27 cellular contexts compared by ENCODE assay signal in the genomic region with DNA sequence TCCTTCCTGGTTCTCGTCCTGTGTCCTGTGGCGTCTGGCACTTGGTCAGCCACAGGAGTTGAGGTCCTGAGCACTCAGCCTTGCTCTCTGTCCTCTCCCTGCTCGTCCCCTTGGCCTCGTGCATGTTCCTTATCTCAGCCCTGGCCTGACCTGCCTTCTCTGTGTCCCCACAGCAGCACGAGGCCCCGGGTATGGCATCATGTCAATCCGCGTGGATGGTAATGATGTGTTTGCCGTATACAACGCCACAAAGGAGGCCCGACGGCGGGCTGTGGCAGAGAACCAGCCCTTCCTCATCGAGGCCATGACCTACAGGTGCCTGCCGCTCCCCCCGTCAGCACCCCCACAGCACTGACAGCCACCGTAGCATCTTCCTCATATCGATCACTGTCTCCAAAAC. TPM values are rescaled to one million over a fixed set of nuclear protein-coding genes. Genes with fewer than 3 reads are reported as not detected.
"Had no signal": no experiment of that assay in that cellular context is flagged by ENCODE, and none has a peak within 500 bp of the region (broad histone marks: within the 10 kb centered on the region; RNA-seq: fewer than 3 reads in every experiment).

No MANE protein-coding gene starts in this region.

- DNase-seq: cortex of kidney; effector memory CD4-positive, alpha-beta T cell; gastrocnemius medialis; islet precursor cell; left lung; mesenchymal stem cell; midbrain; spleen; stimulated activated CD4-positive, alpha-beta T cell treated with anti-CD3 and anti-CD28 coated beads, Interleukin-15, amount 100 ng/mL, for 24 hours; stimulated activated CD4-positive, alpha-beta T cell treated with anti-CD3 and anti-CD28 coated beads, Interleukin-1b, Interleukin-23, amount 100 ng/mL, for 48 hours; stimulated activated CD4-positive, alpha-beta T cell treated with anti-CD3 and anti-CD28 coated beads, Interleukin-4, amount 100 ng/mL, for 24 hours; stimulated activated naive B cell treated with anti-CD40 and anti-IgM and Interleukin-4, amounts not matched to agents 10 μg/mL and 1 μg/mL and 100 μg/mL, for 72 hours; stimulated activated naive CD8-positive, alpha-beta T cell treated with anti-CD3 and anti-CD28 coated beads, Interleukin-15, amount 100 ng/mL, for 72 hours; transverse colon had no signal

- FAIRE-seq: endometrium had no signal

- H3K4me3 ChIP-seq: esophagus muscularis mucosa, gastrocnemius medialis, left lung, lung, spleen, thoracic aorta, transverse colon had no signal

- H3K36me3 Mint-ChIP-seq: natural killer cell treated with Interleukin-12 subunit alpha and Interleukin-12 subunit beta and Interleukin-15 and Interleukin-18, amount 100 ng/mL, for 72 hours had no signal

- H3K9me3 Mint-ChIP-seq: natural killer cell treated with Interleukin-12 subunit alpha and Interleukin-12 subunit beta and Interleukin-15 and Interleukin-18, amount 100 ng/mL, for 72 hours; stimulated activated naive B cell treated with anti-CD40 and anti-IgM and Interleukin-4, amounts not matched to agents 10 μg/mL and 1 μg/mL and 100 μg/mL, for 72 hours; stimulated activated naive CD8-positive, alpha-beta T cell treated with anti-CD3 and anti-CD28 coated beads, Interleukin-15, amount 100 ng/mL, for 72 hours had no signal

- ATAC-seq: gastrocnemius medialis; left lung; natural killer cell treated with Interleukin-12 subunit alpha and Interleukin-12 subunit beta and Interleukin-15 and Interleukin-18, amount 100 ng/mL, for 72 hours; sciatic nerve; stimulated activated naive B cell treated with anti-CD40 and anti-IgM and Interleukin-4, amounts not matched to agents 10 μg/mL and 1 μg/mL and 100 μg/mL, for 72 hours; stimulated activated naive CD8-positive, alpha-beta T cell treated with anti-CD3 and anti-CD28 coated beads, Interleukin-15, amount 100 ng/mL, for 72 hours had no signal

- H3K27me3 Mint-ChIP-seq: natural killer cell treated with Interleukin-12 subunit alpha and Interleukin-12 subunit beta and Interleukin-15 and Interleukin-18, amount 100 ng/mL, for 72 hours; stimulated activated naive B cell treated with anti-CD40 and anti-IgM and Interleukin-4, amounts not matched to agents 10 μg/mL and 1 μg/mL and 100 μg/mL, for 72 hours; stimulated activated naive CD8-positive, alpha-beta T cell treated with anti-CD3 and anti-CD28 coated beads, Interleukin-15, amount 100 ng/mL, for 72 hours had no signal

- H3K27ac ChIP-seq: epithelial cell of prostate, esophagus muscularis mucosa, gastrocnemius medialis, thoracic aorta had no signal

- H3K27ac Mint-ChIP-seq: stimulated activated naive B cell treated with anti-CD40 and anti-IgM and Interleukin-4, amounts not matched to agents 10 μg/mL and 1 μg/mL and 100 μg/mL, for 72 hours; stimulated activated naive CD8-positive, alpha-beta T cell treated with anti-CD3 and anti-CD28 coated beads, Interleukin-15, amount 100 ng/mL, for 72 hours had no signal

- H3K9me3 ChIP-seq: esophagus muscularis mucosa, gastrocnemius medialis, left lung, spleen, thoracic aorta, transverse colon had no signal

- H3K27me3 ChIP-seq: esophagus muscularis mucosa, gastrocnemius medialis, left lung, spleen, transverse colon had no signal

- H3K4me3 Mint-ChIP-seq: natural killer cell treated with Interleukin-12 subunit alpha and Interleukin-12 subunit beta and Interleukin-15 and Interleukin-18, amount 100 ng/mL, for 72 hours; stimulated activated naive B cell treated with anti-CD40 and anti-IgM and Interleukin-4, amounts not matched to agents 10 μg/mL and 1 μg/mL and 100 μg/mL, for 72 hours; stimulated activated naive CD8-positive, alpha-beta T cell treated with anti-CD3 and anti-CD28 coated beads, Interleukin-15, amount 100 ng/mL, for 72 hours had no signal

RNA-seq across cellular contexts. Expression of a gene that starts 20.5 kb away (rescaled TPM):
- total RNA-seq: esophagus muscularis mucosa; fibroblast of villous mesenchyme; gastrocnemius medialis; left lung; lung; natural killer cell treated with Interleukin-12 subunit alpha and Interleukin-12 subunit beta and Interleukin-15 and Interleukin-18, amount 100 ng/mL, for 72 hours; osteocyte; pulmonary artery endothelial cell; sciatic nerve; skeletal muscle tissue; subcutaneous adipose tissue; thoracic aorta; transverse colon; ureter had no signal
- polyA plus RNA-seq: spleen had no signal
